Comparison of ENCODE assay signal across 1 cellular context in the genomic region with DNA sequence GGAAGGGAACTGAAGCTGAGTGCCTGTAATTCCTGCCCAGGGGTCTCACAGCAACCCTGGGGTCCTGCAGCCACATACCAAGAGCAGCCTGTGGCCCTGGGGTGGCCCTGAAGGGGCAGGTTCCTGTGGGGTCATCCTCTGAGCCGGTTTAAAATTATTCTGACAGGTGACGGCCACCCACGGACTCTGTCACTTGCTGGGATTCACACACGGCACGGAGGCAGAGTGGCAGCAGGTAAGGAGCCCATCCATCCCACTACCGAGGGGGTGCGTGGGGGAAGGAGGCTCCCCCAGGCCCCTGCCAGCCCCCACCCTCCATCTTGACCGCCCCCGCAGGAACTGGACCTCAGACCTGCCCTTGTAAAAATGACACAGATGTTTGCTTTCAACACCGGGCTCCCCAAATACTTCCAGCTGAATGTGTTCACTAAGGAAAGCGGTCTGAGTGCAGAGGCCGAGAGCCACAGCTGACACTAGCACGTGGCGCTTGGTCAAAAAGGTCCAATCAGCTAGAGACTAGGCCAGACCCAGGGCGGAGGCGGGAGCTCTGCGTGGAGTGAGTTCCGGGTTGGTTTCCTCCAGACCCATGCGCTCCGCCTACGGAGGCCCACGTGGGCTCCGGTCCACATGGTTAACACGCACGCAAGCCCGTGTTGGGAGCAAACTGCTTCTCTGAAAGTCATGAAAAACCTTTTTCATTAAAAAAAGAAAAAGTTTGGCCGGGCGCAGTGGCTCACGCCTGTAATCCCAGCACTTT.
A peak's percentile ranks its signal among the peaks of the same experiment; 100 is the strongest.
TF ChIP-seq lines count a peak whose summit lies in the region.

No MANE protein-coding gene starts in this region.

TF ChIP-seq in HepG2, 621 proteins besides CTCF, POLR2A, EP300 and RAD21 (continued from another document and continues in another):
- no peak for TF ChIP-seq FOXP1 (IDR thresholded peaks at IDR 0.05)
- TF ChIP-seq FOXP1 (CRISPR knock-in tag; IDR thresholded peaks at IDR 0.05) = no peak
- TF ChIP-seq ZNF687 (CRISPR knock-in tag; IDR thresholded peaks at IDR 0.05) = peak; percentile 95
- TF ChIP-seq, protein P1, sequence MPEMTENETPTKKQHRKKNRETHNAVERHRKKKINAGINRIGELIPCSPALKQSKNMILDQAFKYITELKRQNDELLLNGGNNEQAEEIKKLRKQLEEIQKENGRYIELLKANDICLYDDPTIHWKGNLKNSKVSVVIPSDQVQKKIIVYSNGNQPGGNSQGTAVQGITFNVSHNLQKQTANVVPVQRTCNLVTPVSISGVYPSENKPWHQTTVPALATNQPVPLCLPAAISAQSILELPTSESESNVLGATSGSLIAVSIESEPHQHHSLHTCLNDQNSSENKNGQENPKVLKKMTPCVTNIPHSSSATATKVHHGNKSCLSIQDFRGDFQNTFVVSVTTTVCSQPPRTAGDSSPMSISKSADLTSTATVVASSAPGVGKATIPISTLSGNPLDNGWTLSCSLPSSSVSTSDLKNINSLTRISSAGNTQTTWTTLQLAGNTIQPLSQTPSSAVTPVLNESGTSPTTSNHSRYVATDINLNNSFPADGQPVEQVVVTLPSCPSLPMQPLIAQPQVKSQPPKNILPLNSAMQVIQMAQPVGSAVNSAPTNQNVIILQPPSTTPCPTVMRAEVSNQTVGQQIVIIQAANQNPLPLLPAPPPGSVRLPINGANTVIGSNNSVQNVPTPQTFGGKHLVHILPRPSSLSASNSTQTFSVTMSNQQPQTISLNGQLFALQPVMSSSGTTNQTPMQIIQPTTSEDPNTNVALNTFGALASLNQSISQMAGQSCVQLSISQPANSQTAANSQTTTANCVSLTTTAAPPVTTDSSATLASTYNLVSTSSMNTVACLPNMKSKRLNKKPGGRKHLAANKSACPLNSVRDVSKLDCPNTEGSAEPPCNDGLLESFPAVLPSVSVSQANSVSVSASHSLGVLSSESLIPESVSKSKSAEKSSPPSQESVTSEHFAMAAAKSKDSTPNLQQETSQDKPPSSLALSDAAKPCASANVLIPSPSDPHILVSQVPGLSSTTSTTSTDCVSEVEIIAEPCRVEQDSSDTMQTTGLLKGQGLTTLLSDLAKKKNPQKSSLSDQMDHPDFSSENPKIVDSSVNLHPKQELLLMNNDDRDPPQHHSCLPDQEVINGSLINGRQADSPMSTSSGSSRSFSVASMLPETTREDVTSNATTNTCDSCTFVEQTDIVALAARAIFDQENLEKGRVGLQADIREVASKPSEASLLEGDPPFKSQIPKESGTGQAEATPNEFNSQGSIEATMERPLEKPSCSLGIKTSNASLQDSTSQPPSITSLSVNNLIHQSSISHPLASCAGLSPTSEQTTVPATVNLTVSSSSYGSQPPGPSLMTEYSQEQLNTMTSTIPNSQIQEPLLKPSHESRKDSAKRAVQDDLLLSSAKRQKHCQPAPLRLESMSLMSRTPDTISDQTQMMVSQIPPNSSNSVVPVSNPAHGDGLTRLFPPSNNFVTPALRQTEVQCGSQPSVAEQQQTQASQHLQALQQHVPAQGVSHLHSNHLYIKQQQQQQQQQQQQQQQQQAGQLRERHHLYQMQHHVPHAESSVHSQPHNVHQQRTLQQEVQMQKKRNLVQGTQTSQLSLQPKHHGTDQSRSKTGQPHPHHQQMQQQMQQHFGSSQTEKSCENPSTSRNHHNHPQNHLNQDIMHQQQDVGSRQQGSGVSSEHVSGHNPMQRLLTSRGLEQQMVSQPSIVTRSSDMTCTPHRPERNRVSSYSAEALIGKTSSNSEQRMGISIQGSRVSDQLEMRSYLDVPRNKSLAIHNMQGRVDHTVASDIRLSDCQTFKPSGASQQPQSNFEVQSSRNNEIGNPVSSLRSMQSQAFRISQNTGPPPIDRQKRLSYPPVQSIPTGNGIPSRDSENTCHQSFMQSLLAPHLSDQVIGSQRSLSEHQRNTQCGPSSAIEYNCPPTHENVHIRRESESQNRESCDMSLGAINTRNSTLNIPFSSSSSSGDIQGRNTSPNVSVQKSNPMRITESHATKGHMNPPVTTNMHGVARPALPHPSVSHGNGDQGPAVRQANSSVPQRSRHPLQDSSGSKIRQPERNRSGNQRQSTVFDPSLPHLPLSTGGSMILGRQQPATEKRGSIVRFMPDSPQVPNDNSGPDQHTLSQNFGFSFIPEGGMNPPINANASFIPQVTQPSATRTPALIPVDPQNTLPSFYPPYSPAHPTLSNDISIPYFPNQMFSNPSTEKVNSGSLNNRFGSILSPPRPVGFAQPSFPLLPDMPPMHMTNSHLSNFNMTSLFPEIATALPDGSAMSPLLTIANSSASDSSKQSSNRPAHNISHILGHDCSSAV (CRISPR knock-in tag; IDR thresholded peaks at IDR 0.05; ENCODE audit: borderline replicate concordance) = no peak
- TF ChIP-seq MTA3 (CRISPR knock-in tag; IDR thresholded peaks at IDR 0.05) = no peak
- no peak for TF ChIP-seq RERE (CRISPR knock-in tag; IDR thresholded peaks at IDR 0.05; ENCODE audit: low read depth)
- TF ChIP-seq ZNF773 (CRISPR knock-in tag; IDR thresholded peaks at IDR 0.05; ENCODE audit: borderline replicate concordance) = no peak
- no peak for TF ChIP-seq ZNF564 (CRISPR knock-in tag; IDR thresholded peaks at IDR 0.05)
- no peak for TF ChIP-seq ZBTB4 (CRISPR knock-in tag; IDR thresholded peaks at IDR 0.05; ENCODE audit: borderline replicate concordance)
- TF ChIP-seq ZNF589 (CRISPR knock-in tag; conservative IDR thresholded peaks at IDR 0.05) = no peak
- no peak for TF ChIP-seq ZNF616 (CRISPR knock-in tag; IDR thresholded peaks at IDR 0.05; ENCODE audit: low read depth)
- TF ChIP-seq LCORL (IDR thresholded peaks at IDR 0.05) = no peak
- TF ChIP-seq LCORL (CRISPR knock-in tag; IDR thresholded peaks at IDR 0.05) = no peak
- 0 out of 2 replicates have a peak, but pooled peaks have one; percentile 47 for TF ChIP-seq NFKBIZ (CRISPR knock-in tag; IDR thresholded peaks at IDR 0.05)
- TF ChIP-seq ZNF691 (CRISPR knock-in tag; IDR thresholded peaks at IDR 0.05; ENCODE audit: borderline replicate concordance, low read depth) = no peak
- no peak for TF ChIP-seq SALL2 (CRISPR knock-in tag; IDR thresholded peaks at IDR 0.05)
- TF ChIP-seq PPARG (CRISPR knock-in tag; conservative IDR thresholded peaks at IDR 0.05) = no peak
- no peak for TF ChIP-seq NFIC (IDR thresholded peaks at IDR 0.05; ENCODE audit: low read length)
- peak; percentile 57; the same call in 1 of the 2 replicates for TF ChIP-seq HMGXB3 (CRISPR knock-in tag; IDR thresholded peaks at IDR 0.05; ENCODE audit: borderline replicate concordance)
- TF ChIP-seq ZNF792 (CRISPR knock-in tag; IDR thresholded peaks at IDR 0.05) = 0 out of 2 replicates have a peak, but pooled peaks have one; percentile 33
